ENCODE assay signal across 8 cellular contexts in the genomic region with DNA sequence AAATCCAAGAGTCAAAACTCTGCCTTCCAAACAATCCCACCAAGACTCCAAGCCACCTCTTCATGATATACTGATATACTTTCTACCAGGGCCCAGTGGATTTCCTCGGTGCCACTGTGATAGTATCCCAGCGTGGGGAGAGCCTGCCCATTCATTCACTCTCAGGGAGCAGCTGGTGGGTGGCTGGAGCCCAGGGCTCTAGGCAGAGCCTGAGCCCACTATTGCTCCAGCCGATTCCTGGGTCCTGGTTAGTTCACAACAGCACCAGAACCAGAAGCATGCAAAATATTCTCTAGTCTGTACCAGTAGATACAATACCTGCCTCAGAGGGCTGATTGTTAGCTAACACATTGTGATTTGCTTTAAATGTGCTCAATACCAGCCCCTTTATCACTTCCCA. TPM values are rescaled to one million over a fixed set of nuclear protein-coding genes. Genes with fewer than 3 reads are reported as not detected.
DNase-seq lines count a peak whose midpoint lies in the region; ATAC-seq and TF ChIP-seq lines count a peak whose summit lies in the region.

No MANE protein-coding gene starts in this region.

- intact Hi-C loops in heart left ventricle (cut with DNase I): no loop called here
- intact Hi-C loops in cardiac septum (cut with DNase I): no loop called here
- intact Hi-C loops in uterus (cut with DNase I; ENCODE audit: low total_unique reads): no loop called here
- intact Hi-C loops in posterior cingulate gyrus (cut with DNase I): no loop called here

- no peak overlapping the region for H3K18ac ChIP-seq in mesenchymal stem cell (ENCODE audit: low read depth in 1 of 2, low read length in 2 of 2)

- H3K9me3 ChIP-seq in heart left ventricle (no peaks in the 10 kb centered on the region), mesenchymal stem cell (ENCODE audit: control insufficient read depth, low read length) (no peaks in the 10 kb centered on the region), uterus (no peaks in the 10 kb centered on the region), WERI-Rb-1 (ENCODE audit: severe bottlenecking) (no peaks in the 10 kb centered on the region)

- no peaks in the 10 kb centered on the region for H3K79me1 ChIP-seq in mesenchymal stem cell (replicated peaks; ENCODE audit: low read length, poor library complexity, severe bottlenecking)

- H3K27ac ChIP-seq in heart left ventricle: peak overlapping the region; percentile 84 to 98 (median 92)
- H3K27ac ChIP-seq in mesenchymal stem cell (ENCODE audit: low read length, poor library complexity, severe bottlenecking): peak overlapping the region; percentile 15
- peak overlapping the region; percentile 97 to 99 for H3K27ac ChIP-seq in uterus
- H3K27ac ChIP-seq in WERI-Rb-1: no peak overlapping the region

- H4K91ac ChIP-seq in mesenchymal stem cell (ENCODE audit: low read length): no peak overlapping the region

- no peak overlapping the region for H3K14ac ChIP-seq in mesenchymal stem cell (ENCODE audit: low read length in 2 of 2)

- H4K8ac ChIP-seq in mesenchymal stem cell (ENCODE audit: low read length): no peak overlapping the region

- no peak overlapping the region for H3K4ac ChIP-seq in mesenchymal stem cell (ENCODE audit: low read depth in 1 of 2, low read length in 2 of 2)

- H2BK120ac ChIP-seq in mesenchymal stem cell (ENCODE audit: low read depth, low read length): no peak overlapping the region

- H2BK5ac ChIP-seq in mesenchymal stem cell (ENCODE audit: low read depth, low read length, poor library complexity, severe bottlenecking): no peak overlapping the region

- no peak for TF ChIP-seq CTCF in heart left ventricle (IDR thresholded peaks at IDR 0.05)
- no peak for TF ChIP-seq CTCF in uterus (IDR thresholded peaks at IDR 0.05)
- no peak for TF ChIP-seq CTCF in WERI-Rb-1 (IDR thresholded peaks at IDR 0.05; ENCODE audit: low read depth, low read length)

- no peak overlapping the region for H3K4me2 ChIP-seq in mesenchymal stem cell (ENCODE audit: low read length, poor library complexity, severe bottlenecking)

- H3K23ac ChIP-seq in mesenchymal stem cell (ENCODE audit: low read length in 2 of 2): no peak overlapping the region

- H3K4me1 ChIP-seq in heart left ventricle (peaks cover 0 to 71% (median 56%) of the 10 kb centered on the region in 12 donors), mesenchymal stem cell (ENCODE audit: control insufficient read depth, insufficient read depth, low read depth, low read length) (peaks cover 17% of the 10 kb centered on the region), uterus (peaks cover 0 to 16% of the 10 kb centered on the region in 2 donors)

- peak overlapping the region; percentile 87 for H3K9ac ChIP-seq in mesenchymal stem cell (ENCODE audit: low read length)

- no peak for ATAC-seq in heart left ventricle
- ATAC-seq in HG03159 (IDR thresholded peaks at IDR 0.05; ENCODE audit: unreplicated experiment): no peak

- H3K36me3 ChIP-seq in heart left ventricle (no peaks in the 10 kb centered on the region), mesenchymal stem cell (ENCODE audit: control insufficient read depth in 1 of 2, insufficient read depth in 2 of 2, low read depth in 1 of 2, low read length in 2 of 2) (no peaks in the 10 kb centered on the region), uterus (no peaks in the 10 kb centered on the region), WERI-Rb-1 (no peaks in the 10 kb centered on the region)

- H3K4me3 ChIP-seq in heart left ventricle (peak overlapping the region; percentile 56 to 97 (median 79)), mesenchymal stem cell (ENCODE audit: insufficient read depth in 1 of 2, low read depth in 1 of 2, low read length in 2 of 2) (peak overlapping the region in 1 of 2 experiments; percentile 87), uterus (peak overlapping the region; percentile 67 to 93), WERI-Rb-1 (ENCODE audit: low read depth, low read length) (no peak overlapping the region)

- H3K27me3 ChIP-seq in heart left ventricle (no peaks in the 10 kb centered on the region), mesenchymal stem cell (ENCODE audit: control insufficient read depth in 1 of 2, insufficient read depth in 1 of 2, low read length in 2 of 2) (no peaks in the 10 kb centered on the region), uterus (no peaks in the 10 kb centered on the region), WERI-Rb-1 (ENCODE audit: insufficient read depth, low read depth, severe bottlenecking) (no peaks in the 10 kb centered on the region)

- H2BK12ac ChIP-seq in mesenchymal stem cell (ENCODE audit: low read length in 2 of 2): no peak overlapping the region

- 44 to 70% (median 55%) methylated on average over 3 of the region's 3 CpGs for WGBS in heart left ventricle, 4 donors
- WGBS in mesenchymal stem cell: 82% methylated on average over 3 of the region's 3 CpGs

- TF ChIP-seq POLR2A in heart left ventricle (IDR thresholded peaks at IDR 0.05) (no peak), uterus (IDR thresholded peaks at IDR 0.05) (no peak)

- no peak overlapping the region for H2BK15ac ChIP-seq in mesenchymal stem cell (ENCODE audit: low read depth, poor library complexity, severe bottlenecking)

- no peak overlapping the region for H2AFZ ChIP-seq in mesenchymal stem cell (ENCODE audit: low read depth, low read length)

- DNase-seq in heart left ventricle (no peak), cardiac septum (ENCODE audit: low spot score) (no peak), astrocyte of the hippocampus (ENCODE audit: low read depth, low spot score) (peak; percentile 46), mesenchymal stem cell (no peak), uterus (peak in 1 of 2 donors; percentile 27), posterior cingulate gyrus (no peak), WERI-Rb-1 (no peak)

- no peak overlapping the region for H2AK5ac ChIP-seq in mesenchymal stem cell (ENCODE audit: low read length, severe bottlenecking)

RNA-seq across cellular contexts. Expression of a gene that starts 0.8 kb away (rescaled TPM):
- total RNA-seq in heart left ventricle (100 to 1,000 TPM in 2 of 9 donors, 10 to 100 TPM in 7; 35.8 to 325 (median 78.6) TPM), cardiac septum (71.7 TPM), uterus (1,000 to 10,000 TPM in 3 of 4 donors, 100 to 1,000 TPM in 1; 913 to 2,516 (median 1,349) TPM)
- polyA plus RNA-seq in heart left ventricle: 10 to 100 TPM; 46.6 to 81.7 TPM
- 86.6 TPM for polyA plus RNA-seq in mesenchymal stem cell (2013, experiment 1 of 2)
- 85.7 TPM for polyA plus RNA-seq in mesenchymal stem cell (2013, experiment 2 of 2)

RNA-seq across cellular contexts. Expression of a gene that starts 32.8 kb away (rescaled TPM):
- total RNA-seq in heart left ventricle (100 to 1,000 TPM in 1 of 9 donors, 10 to 100 TPM in 8; 58.0 to 107 (median 85.0) TPM), cardiac septum (86.6 TPM), uterus (10 to 100 TPM; 25.1 to 86.1 (median 58.5) TPM)
- 10 to 100 TPM; 30.5 to 37.6 TPM for polyA plus RNA-seq in heart left ventricle
- polyA plus RNA-seq in mesenchymal stem cell (2013, experiment 1 of 2): 51.4 TPM
- 45.4 TPM for polyA plus RNA-seq in mesenchymal stem cell (2013, experiment 2 of 2)

RNA-seq across cellular contexts. Expression of a gene that starts 37.1 kb away (rescaled TPM):
- 10 to 100 TPM; 18.4 to 48.1 (median 33.4) TPM for total RNA-seq in heart left ventricle
- 10 to 100 TPM; 15.2 to 22.9 TPM for polyA plus RNA-seq in heart left ventricle
- total RNA-seq in cardiac septum: 44.6 TPM
- 42.7 TPM for polyA plus RNA-seq in mesenchymal stem cell (2013, experiment 1 of 2)
- polyA plus RNA-seq in mesenchymal stem cell (2013, experiment 2 of 2): 42.7 TPM
- total RNA-seq in uterus: 10 to 100 TPM; 14.4 to 80.2 (median 43.7) TPM
